8 cellular contexts compared by ENCODE assay signal in genomic region chr14:24092960-24093900, GRCh38. TPM values are rescaled to one million over a fixed set of nuclear protein-coding genes. Genes with fewer than 3 reads are reported as not detected.
DNase-seq lines count a peak whose midpoint lies in the region; ATAC-seq and TF ChIP-seq lines count a peak whose summit lies in the region.

No MANE protein-coding gene starts in this region.

- peak overlapping the region; percentile 46 for H3K9ac ChIP-seq in ES-I3 (ENCODE audit: low read depth, low read length)
- peak overlapping the region; percentile 96 for H3K9ac ChIP-seq in SU-DHL-6 (ENCODE audit: low read length)
- no peak overlapping the region for H3K9ac ChIP-seq in fibroblast of lung (ENCODE audit: insufficient read depth, low read length)

- no peaks in the 10 kb centered on the region for H4K20me1 ChIP-seq in SU-DHL-6 (ENCODE audit: low read depth, low read length)
- no peaks in the 10 kb centered on the region for H4K20me1 ChIP-seq in fibroblast of lung (ENCODE audit: control insufficient read depth, extremely low read depth, insufficient read depth, low read length)

- no peaks in the 10 kb centered on the region for H3K9me2 ChIP-seq in SU-DHL-6 (replicated peaks; ENCODE audit: insufficient read depth, low read length)

- TF ChIP-seq CTCF in SU-DHL-6 (IDR thresholded peaks at IDR 0.05; ENCODE audit: insufficient read depth, low read length, poor library complexity, severe bottlenecking) (no peak), fibroblast of lung (conservative IDR thresholded peaks at IDR 0.05 in 1 of 2, IDR thresholded peaks at IDR 0.05 in 1 of 2; ENCODE audit: low read depth in 1 of 2, low read length in 2 of 2) (no peak), psoas muscle (IDR thresholded peaks at IDR 0.05) (no peak), GM13977 (IDR thresholded peaks at IDR 0.05; ENCODE audit: extremely low read depth, insufficient read depth, missing control alignments) (no peak)

- H3K36me3 ChIP-seq in ES-I3 (ENCODE audit: insufficient read depth, low read length), result peaks cover 7% of the 10 kb centered on the region; the same call in 1 of the 2 replicates
- H3K36me3 ChIP-seq in SU-DHL-6 (ENCODE audit: low read length), result no peaks in the 10 kb centered on the region
- no peaks in the 10 kb centered on the region for H3K36me3 ChIP-seq in fibroblast of lung (ENCODE audit: control insufficient read depth, insufficient read depth, low read length)
- no peaks in the 10 kb centered on the region for H3K36me3 ChIP-seq in psoas muscle (ENCODE audit: insufficient read depth in 1 of 2, low read depth in 1 of 2)

- peaks cover 19% of the 10 kb centered on the region for H3F3A ChIP-seq in SU-DHL-6 (ENCODE audit: insufficient read depth)

- ATAC-seq in psoas muscle, result no peak
- no peak for ATAC-seq in GM19452 (IDR thresholded peaks at IDR 0.05; ENCODE audit: unreplicated experiment)

- peaks cover 8% of the 10 kb centered on the region; the same call in 1 of the 2 replicates for H3K79me2 ChIP-seq in SU-DHL-6 (ENCODE audit: insufficient read depth, low read length)
- H3K79me2 ChIP-seq in fibroblast of lung (ENCODE audit: control insufficient read depth, insufficient read depth, low read length), result no peaks in the 10 kb centered on the region

- peak overlapping the region; percentile 92 for H3K4me3 ChIP-seq in SU-DHL-6 (ENCODE audit: insufficient read depth, low read length, poor library complexity, severe bottlenecking)
- H3K4me3 ChIP-seq in fibroblast of lung (replicated peaks in 1 of 4; ENCODE audit: control extremely low read depth in 1 of 4, insufficient read depth in 1 of 4, low read depth in 3 of 4, low read length in 4 of 4), result peak overlapping the region in 1 of 4 experiments; percentile 91
- H3K4me3 ChIP-seq in psoas muscle, result peak overlapping the region; percentile 80

- intact Hi-C loops in psoas muscle (cut with DNase I), result loop anchor here in 1 of 2 donors (5.0 to 10.0 kb wide), 2 partner anchors 81 to 118 kb away; no protein-coding TSS in a partner anchor

- in situ Hi-C loops in GM13977 (cut with MboI; ENCODE audit: low pct_unique_long_range_greater_than_20kb, low sequenced_read_pairs, unreplicated experiment), result loop anchor here (25.0 kb wide), 1 partner anchor 106 kb away; the partner anchor contains the start of gene DHRS4L2

- no peaks in the 10 kb centered on the region; the same call in 1 of the 2 replicates for H3K9me3 ChIP-seq in ES-I3 (ENCODE audit: control insufficient read depth, insufficient read depth, low read length)
- no peaks in the 10 kb centered on the region for H3K9me3 ChIP-seq in SU-DHL-6 (ENCODE audit: insufficient read depth, low read length)
- H3K9me3 ChIP-seq in fibroblast of lung (ENCODE audit: control insufficient read depth, insufficient read depth, low read depth, low read length), result no peaks in the 10 kb centered on the region
- H3K9me3 ChIP-seq in psoas muscle, result no peaks in the 10 kb centered on the region

- peak overlapping the region; percentile 43 for H2AFZ ChIP-seq in SU-DHL-6 (ENCODE audit: low read depth, low read length, severe bottlenecking)
- H2AFZ ChIP-seq in fibroblast of lung (ENCODE audit: low read length), result peak overlapping the region; percentile 3

- H3K4me2 ChIP-seq in SU-DHL-6 (ENCODE audit: low read depth, low read length, poor library complexity, severe bottlenecking) (peak overlapping the region; percentile 87), fibroblast of lung (ENCODE audit: extremely low read depth, insufficient read depth, low read length) (no peak overlapping the region)

- H3K27ac ChIP-seq in SU-DHL-6 (ENCODE audit: low read depth, low read length), result peak overlapping the region; percentile 50
- H3K27ac ChIP-seq in fibroblast of lung (ENCODE audit: insufficient read depth, low read length), result no peak overlapping the region
- peak overlapping the region; percentile 75 for H3K27ac ChIP-seq in psoas muscle

- no peak for TF ChIP-seq POLR2A in erythroblast (IDR thresholded peaks at IDR 0.05; ENCODE audit: low read length)

- DNase-seq in fibroblast of lung (ENCODE audit: low read depth in 2 of 2), result no peak
- no peak for DNase-seq in psoas muscle
- no peak for DNase-seq in erythroblast (lab: John Stamatoyannopoulos, UW)
- no peak for DNase-seq in NK-92 (lab: John Stamatoyannopoulos, UW; ENCODE audit: unreplicated experiment)
- no peak for DNase-seq in GM13977 (ENCODE audit: low spot score)

- H3K27me3 ChIP-seq in SU-DHL-6 (ENCODE audit: low read length) (no peaks in the 10 kb centered on the region), fibroblast of lung (ENCODE audit: control insufficient read depth, insufficient read depth, low read length) (no peaks in the 10 kb centered on the region), psoas muscle (ENCODE audit: insufficient read depth in 3 of 3, low read length in 2 of 3) (no peaks in the 10 kb centered on the region)

- peaks cover 9% of the 10 kb centered on the region for H3K4me1 ChIP-seq in ES-I3 (ENCODE audit: insufficient read depth, low read length)
- peaks cover 2% of the 10 kb centered on the region for H3K4me1 ChIP-seq in fibroblast of lung (ENCODE audit: control insufficient read depth, extremely low read depth, insufficient read depth, low read length)
- H3K4me1 ChIP-seq in psoas muscle, result peaks cover 6% of the 10 kb centered on the region

- WGBS in psoas muscle, 3 donors, result 82 to 86% (median 85%) methylated on average over 20 of the region's 20 CpGs

RNA-seq across cellular contexts. Expression of gene PCK2, which starts 0.9 kb away (rescaled TPM):
- total RNA-seq in fibroblast of lung (33.9 and 71.3 TPM in 2 replicates), psoas muscle (1 to 10 TPM; 2.1 to 4.5 (median 2.7) TPM)
- polyA plus RNA-seq in fibroblast of lung (12.7 and 15.9 TPM in 2 replicates), psoas muscle (1 to 10 TPM; 2.0 to 2.7 (median 2.0) TPM)
- 17.0 and 22.7 TPM in 2 replicates for polyA plus RNA-seq in fibroblast of lung (2012)
- 33.5 and 51.1 TPM in 2 replicates for polyA minus RNA-seq in fibroblast of lung (ENCODE audit: low replicate concordance)

RNA-seq across cellular contexts. Expression of gene DCAF11, which starts 21.3 kb away (rescaled TPM):
- total RNA-seq in fibroblast of lung, result 52.9 and 68.0 TPM in 2 replicates
- polyA plus RNA-seq in fibroblast of lung, result 18.4 and 21.7 TPM in 2 replicates
- 23.8 and 26.8 TPM in 2 replicates for polyA plus RNA-seq in fibroblast of lung (2012)
- polyA minus RNA-seq in fibroblast of lung (ENCODE audit: low replicate concordance), result 46.5 and 62.5 TPM in 2 replicates
- total RNA-seq in psoas muscle, result 10 to 100 TPM; 48.8 to 73.5 (median 68.6) TPM
- polyA plus RNA-seq in psoas muscle, result 10 to 100 TPM; 34.7 to 66.4 (median 35.4) TPM

RNA-seq across cellular contexts. Expression of gene NRL, which starts 21.5 kb away (rescaled TPM):
- total RNA-seq in fibroblast of lung (0.77 and 0.99 TPM in 2 replicates), psoas muscle (1 to 10 TPM; 1.5 to 3.6 (median 2.5) TPM)
- polyA plus RNA-seq in fibroblast of lung (0.45 and 0.49 TPM in 2 replicates), psoas muscle (1 to 10 TPM; 1.2 to 5.1 (median 2.4) TPM)
- 0.49 and 0.60 TPM in 2 replicates for polyA plus RNA-seq in fibroblast of lung (2012)
- 1.0 and 2.6 TPM in 2 replicates for polyA minus RNA-seq in fibroblast of lung (ENCODE audit: low replicate concordance)

RNA-seq across cellular contexts. Expression of gene CPNE6, which starts 21.9 kb away (rescaled TPM):
- total RNA-seq in fibroblast of lung (not detected in 2 replicates), psoas muscle (not detected)
- polyA plus RNA-seq in fibroblast of lung (not detected in 2 replicates), psoas muscle (under 1 TPM in 1 of 3 donors, not detected in 2; 0.06 TPM)
- polyA plus RNA-seq in fibroblast of lung (2012), result not detected in 2 replicates
- not detected in 2 replicates for polyA minus RNA-seq in fibroblast of lung (ENCODE audit: low replicate concordance)

RNA-seq across cellular contexts. Expression of gene FITM1, which starts 37.2 kb away (rescaled TPM):
- total RNA-seq in fibroblast of lung, result under 0.01 TPM in 1 of 2 replicates, not detected in the other
- not detected in 2 replicates for polyA plus RNA-seq in fibroblast of lung
- 0.17 TPM in 1 of 2 replicates, not detected in the other for polyA plus RNA-seq in fibroblast of lung (2012)
- polyA minus RNA-seq in fibroblast of lung (ENCODE audit: low replicate concordance), result 2.9 TPM in 1 of 2 replicates, not detected in the other
- total RNA-seq in psoas muscle, result 100 to 1,000 TPM in 3 of 4 donors, 10 to 100 TPM in 1; 72.8 to 167 (median 137) TPM
- polyA plus RNA-seq in psoas muscle, result 100 to 1,000 TPM; 100 to 163 (median 113) TPM
